10 cellular contexts compared by ENCODE assay signal in the genomic region with DNA sequence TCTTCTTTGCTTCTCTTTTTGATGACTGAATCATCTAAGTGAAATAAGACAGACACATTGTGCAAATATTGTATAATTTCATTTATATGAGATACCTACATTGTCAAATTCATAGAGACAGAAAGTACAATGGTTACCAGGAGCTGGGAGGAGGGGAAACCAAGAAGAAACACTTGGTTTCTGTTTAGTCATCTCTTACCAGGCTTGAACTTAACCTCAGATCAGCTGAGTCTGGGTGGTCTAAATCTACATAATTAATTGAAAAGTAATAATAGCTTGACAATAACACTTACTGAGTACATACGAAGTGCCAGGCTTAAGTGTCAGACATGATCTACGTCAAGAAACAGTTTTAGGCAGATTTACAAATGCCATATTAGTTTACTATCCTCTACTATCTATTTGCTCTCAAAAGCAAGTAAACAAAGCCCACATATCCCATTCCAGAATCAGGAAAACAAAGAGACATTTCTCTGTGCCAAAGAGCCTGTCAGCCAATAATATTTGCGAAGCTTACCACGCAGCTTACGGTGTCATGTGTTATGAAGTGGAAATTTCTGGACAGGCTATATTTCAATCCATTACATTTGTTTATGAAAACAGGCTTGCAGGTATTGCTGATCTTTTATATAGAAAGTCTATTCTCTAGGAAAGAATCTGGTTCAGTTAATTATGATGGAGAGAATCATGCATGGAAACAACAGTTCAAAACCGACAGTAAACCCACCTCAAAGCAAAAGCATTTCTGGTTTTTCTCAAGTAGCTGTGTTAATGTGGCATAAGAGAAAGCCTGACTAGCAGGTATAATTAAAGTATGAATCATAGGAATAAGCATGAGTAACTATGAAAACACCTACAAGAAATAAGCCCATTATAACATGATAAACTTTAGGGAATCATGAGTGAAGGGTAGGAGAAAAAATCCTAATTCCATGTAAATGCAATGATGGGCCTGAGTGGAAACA. TPM values are rescaled to one million over a fixed set of nuclear protein-coding genes. Genes with fewer than 3 reads are reported as not detected.
DNase-seq lines count a peak whose midpoint lies in the region; ATAC-seq and TF ChIP-seq lines count a peak whose summit lies in the region.
"Had no signal": no experiment of that assay in that cellular context is flagged by ENCODE, and none has a peak within 500 bp of the region (broad histone marks: within the 10 kb centered on the region; RNA-seq: fewer than 3 reads in every experiment).

No MANE protein-coding gene starts in this region.

- no peaks in the 10 kb centered on the region for H4K20me1 ChIP-seq in DOHH2 (ENCODE audit: control insufficient read depth, insufficient read depth, low read depth, low read length)

- H3K27me3 ChIP-seq in DOHH2 (ENCODE audit: control insufficient read depth, low read length) (no peaks in the 10 kb centered on the region), foreskin keratinocyte (no peaks in the 10 kb centered on the region)
- H3K27me3 ChIP-seq: brain microvascular endothelial cell had no signal

- H3F3A ChIP-seq in DOHH2 (ENCODE audit: control insufficient read depth, insufficient read depth) = peaks cover 8% of the 10 kb centered on the region

- H3K36me3 ChIP-seq in DOHH2 (ENCODE audit: control insufficient read depth, low read length) = no peaks in the 10 kb centered on the region
- H3K36me3 ChIP-seq: brain microvascular endothelial cell had no signal

- TF ChIP-seq CTCF in DOHH2 (IDR thresholded peaks at IDR 0.05; ENCODE audit: low read depth, low read length, poor library complexity, severe bottlenecking) (no peak), foreskin keratinocyte (conservative IDR thresholded peaks at IDR 0.05) (no peak)

- no peaks in the 10 kb centered on the region for H3K9me3 ChIP-seq in DOHH2 (ENCODE audit: control insufficient read depth, insufficient read depth, low read length)

- H3K4me1 ChIP-seq in DOHH2 (ENCODE audit: control insufficient read depth, low read length) (peaks cover 65% of the 10 kb centered on the region), foreskin keratinocyte (peaks cover 18% of the 10 kb centered on the region)

- H3K9me2 ChIP-seq in DOHH2 (replicated peaks; ENCODE audit: control insufficient read depth, low read length) = no peaks in the 10 kb centered on the region

- peak overlapping the region; percentile 47 for H3K4me2 ChIP-seq in DOHH2 (ENCODE audit: low read length)

- peak; percentile 35 for ATAC-seq in GM21526 (IDR thresholded peaks at IDR 0.05; ENCODE audit: low FRiP score, unreplicated experiment)
- peak; percentile 17 for ATAC-seq in HG03521 (IDR thresholded peaks at IDR 0.05; ENCODE audit: unreplicated experiment)
- peak; percentile 74 for ATAC-seq in foreskin keratinocyte

- H3K27ac ChIP-seq in DOHH2 (ENCODE audit: low read depth, low read length) (no peak overlapping the region), foreskin keratinocyte (peak overlapping the region; percentile 72)
- H3K27ac ChIP-seq: brain microvascular endothelial cell had no signal

- peak overlapping the region; percentile 29; the same call in 1 of the 2 replicates for H3K4me3 ChIP-seq in DOHH2 (ENCODE audit: low read length)

- peak; percentile 57 to 77 for DNase-seq in foreskin keratinocyte
- no peak for DNase-seq in cortex of kidney (lab: John Stamatoyannopoulos, UW)
- no peak for DNase-seq in NK-92 (lab: John Stamatoyannopoulos, UW; ENCODE audit: unreplicated experiment)
- no peak for DNase-seq in activated CD8-positive, alpha-beta memory T cell treated with anti-CD3 and anti-CD28 coated beads for 24 hours
- DNase-seq in SIG-M5 treated with dmso at 0.1 percent for 504 hours (lab: John Stamatoyannopoulos, UW; ENCODE audit: unreplicated experiment) = no peak
- DNase-seq: brain microvascular endothelial cell, NCI-H774 had no signal

- peaks cover 9% of the 10 kb centered on the region; the same call in 1 of the 2 replicates for H3K79me2 ChIP-seq in DOHH2 (ENCODE audit: control insufficient read depth, low read length)

RNA-seq across cellular contexts. Expression of gene ARHGAP42, which starts 2.7 kb away (rescaled TPM):
- 3.7 and 4.6 TPM in 2 replicates for total RNA-seq in foreskin keratinocyte
- polyA plus RNA-seq in foreskin keratinocyte = 0.93 and 1.0 TPM in 2 replicates

Comparison
In these comparisons a context has a peak if more than half of its experiments do, and no peak if none do; other contexts are left out.
1. ATAC-seq: peak in every context shown above with its lines; median percentile 74 in foreskin keratinocyte; 35 in GM21526; 17 in HG03521.
2. DNase-seq: peak in foreskin keratinocyte (2 of 2); none in cortex of kidney (single experiment), NK-92 (single experiment), activated CD8-positive, alpha-beta memory T cell treated with anti-CD3 and anti-CD28 coated beads for 24 hours (single experiment) and SIG-M5 treated with dmso at 0.1 percent for 504 hours (single experiment).